Comparison of ENCODE assay signal across 13 cellular contexts in genomic region chr3:179829391-179829790, GRCh38.
A peak's percentile ranks its signal among the peaks of the same experiment; 100 is the strongest.
DNase-seq lines count a peak whose midpoint lies in the region; ATAC-seq and TF ChIP-seq lines count a peak whose summit lies in the region.
"Had no signal": no experiment of that assay in that cellular context is flagged by ENCODE, and none has a peak within 500 bp of the region (broad histone marks: within the 10 kb centered on the region; RNA-seq: fewer than 3 reads in every experiment).

No MANE protein-coding gene starts in this region.

- peak; percentile 70 for ATAC-seq in GM23338
- no peak for ATAC-seq in HG02642 (IDR thresholded peaks at IDR 0.05; ENCODE audit: poor library complexity, unreplicated experiment)

- H3K9me3 Mint-ChIP-seq in GM23338 (no peaks in the 10 kb centered on the region), neural progenitor cell (no peaks in the 10 kb centered on the region)
- no peaks in the 10 kb centered on the region for H3K9me3 Mint-ChIP-seq in T-helper 2 cell treated with Interferon-gamma antibody and Interleukin-4, amounts not matched to agents 5 μg/mL and 100 μg/mL, for 36 hours
- H3K9me3 Mint-ChIP-seq: IgD-negative memory B cell had no signal

- H3K27ac ChIP-seq in GM23338 (ENCODE audit: low read depth) = no peak overlapping the region
- H3K27ac ChIP-seq in dorsolateral prefrontal cortex = peak overlapping the region in 30 of 59 donors; percentile 1 to 65 (median 26)
- H3K27ac ChIP-seq in neural progenitor cell = no peak overlapping the region
- H3K27ac ChIP-seq: C4-2B, PC-9 had no signal

- H3K36me3 ChIP-seq in GM23338 (ENCODE audit: insufficient read depth) (no peaks in the 10 kb centered on the region), NT2/D1 (ENCODE audit: insufficient read depth, insufficient read length, low read length) (no peaks in the 10 kb centered on the region), neural progenitor cell (no peaks in the 10 kb centered on the region)

- H3K27me3 Mint-ChIP-seq in GM23338 (ENCODE audit: insufficient read depth, low read depth, poor library complexity) (peaks cover 3% of the 10 kb centered on the region), neural progenitor cell (ENCODE audit: insufficient read depth, low read depth) (peaks cover 6% of the 10 kb centered on the region)
- peaks cover 13% of the 10 kb centered on the region for H3K27me3 Mint-ChIP-seq in T-helper 2 cell treated with Interferon-gamma antibody and Interleukin-4, amounts not matched to agents 5 μg/mL and 100 μg/mL, for 36 hours (ENCODE audit: low read depth)
- H3K27me3 Mint-ChIP-seq: IgD-negative memory B cell had no signal

- no peaks in the 10 kb centered on the region for H3K79me2 ChIP-seq in GM23338 (replicated peaks; ENCODE audit: insufficient read depth)
- H3K79me2 ChIP-seq in neural progenitor cell (ENCODE audit: low read depth) = no peaks in the 10 kb centered on the region

- H3K27me3 ChIP-seq in GM23338 (ENCODE audit: insufficient read depth) = no peaks in the 10 kb centered on the region
- no peaks in the 10 kb centered on the region for H3K27me3 ChIP-seq in NT2/D1 (ENCODE audit: insufficient read depth, insufficient read length)
- no peaks in the 10 kb centered on the region for H3K27me3 ChIP-seq in dorsolateral prefrontal cortex
- H3K27me3 ChIP-seq in neural progenitor cell = no peaks in the 10 kb centered on the region

- H3K9me3 ChIP-seq in NT2/D1 (ENCODE audit: insufficient read depth, low read length) = no peaks in the 10 kb centered on the region
- H3K9me3 ChIP-seq in neural progenitor cell (ENCODE audit: low read depth) = no peaks in the 10 kb centered on the region

- H2AFZ ChIP-seq in GM23338 (no peak overlapping the region), neural progenitor cell (replicated peaks) (no peak overlapping the region)
- H2AFZ ChIP-seq: PC-9 had no signal

- H3F3A ChIP-seq in GM23338 (replicated peaks; ENCODE audit: low read depth) = no peaks in the 10 kb centered on the region
- H3F3A ChIP-seq in neural progenitor cell (ENCODE audit: low read depth) = no peaks in the 10 kb centered on the region

- H3K9ac ChIP-seq in NT2/D1 (ENCODE audit: insufficient read length, low read depth) = no peak overlapping the region
- no peak overlapping the region for H3K9ac ChIP-seq in neural progenitor cell

- no peak overlapping the region for H3K27ac Mint-ChIP-seq in GM23338
- no peak overlapping the region for H3K27ac Mint-ChIP-seq in neural progenitor cell
- no peak overlapping the region for H3K27ac Mint-ChIP-seq in T-helper 2 cell treated with Interferon-gamma antibody and Interleukin-4, amounts not matched to agents 5 μg/mL and 100 μg/mL, for 36 hours
- H3K27ac Mint-ChIP-seq: IgD-negative memory B cell had no signal

- TF ChIP-seq CTCF in GM23338 (conservative IDR thresholded peaks at IDR 0.05; ENCODE audit: low read depth in 2 of 2) (peak; percentile 19 to 42; a peak in 2 of 4 replicates), dorsolateral prefrontal cortex (IDR thresholded peaks at IDR 0.05 in 54 of 56, conservative IDR thresholded peaks at IDR 0.05 in 2 of 56; ENCODE audit: low read depth in 1 of 56, partially characterized antibody in 56 of 56) (no peak), neural progenitor cell (IDR thresholded peaks at IDR 0.05) (peak; percentile 20)

- peaks cover 27% of the 10 kb centered on the region for H3K4me1 Mint-ChIP-seq in GM23338
- peaks cover 2% of the 10 kb centered on the region for H3K4me1 Mint-ChIP-seq in neural progenitor cell
- H3K4me1 Mint-ChIP-seq in T-helper 2 cell treated with Interferon-gamma antibody and Interleukin-4, amounts not matched to agents 5 μg/mL and 100 μg/mL, for 36 hours (ENCODE audit: low read depth) = no peaks in the 10 kb centered on the region
- H3K4me1 Mint-ChIP-seq: IgD-negative memory B cell had no signal

- H3K4me3 ChIP-seq in GM23338 (no peak overlapping the region), NT2/D1 (ENCODE audit: insufficient read length, low read depth) (no peak overlapping the region), dorsolateral prefrontal cortex (no peak overlapping the region), neural progenitor cell (no peak overlapping the region)
- H3K4me3 ChIP-seq: PC-9 had no signal

- no peaks in the 10 kb centered on the region for H3K36me3 Mint-ChIP-seq in GM23338 (ENCODE audit: low read depth)
- H3K36me3 Mint-ChIP-seq in neural progenitor cell = no peaks in the 10 kb centered on the region
- no peaks in the 10 kb centered on the region for H3K36me3 Mint-ChIP-seq in T-helper 2 cell treated with Interferon-gamma antibody and Interleukin-4, amounts not matched to agents 5 μg/mL and 100 μg/mL, for 36 hours (ENCODE audit: low read depth)
- H3K36me3 Mint-ChIP-seq: IgD-negative memory B cell had no signal

- intact Hi-C loops in dorsolateral prefrontal cortex (cut with DNase I) = no loop called here
- intact Hi-C loops in cardiac septum (cut with DNase I) = no loop called here

- H3K9me2 ChIP-seq in GM23338 (ENCODE audit: insufficient read depth) = peaks cover 14% of the 10 kb centered on the region; the same call in 1 of the 2 replicates

- peak; percentile 45 for DNase-seq in GM23338 (ENCODE audit: low spot score)
- peak; percentile 16 for DNase-seq in NT2/D1 (ENCODE audit: low read depth, low spot score)
- no peak for DNase-seq in dorsolateral prefrontal cortex
- DNase-seq in neural progenitor cell (ENCODE audit: low spot score) = peak; percentile 34
- DNase-seq in cardiac septum (ENCODE audit: low spot score) = no peak
- no peak for DNase-seq in T-helper 2 cell treated with Interferon-gamma antibody and Interleukin-4, amounts not matched to agents 5 μg/mL and 100 μg/mL, for 36 hours (ENCODE audit: low spot score)
- DNase-seq: NCI-H1417, NCI-H1930, NCI-H526 treated with DMSO at 0.1 percent for 48 hours, PC-9 had no signal

- H3K4me1 ChIP-seq in GM23338 (ENCODE audit: insufficient read depth) (peaks cover 12% of the 10 kb centered on the region), NT2/D1 (ENCODE audit: insufficient read depth, insufficient read length) (no peaks in the 10 kb centered on the region), neural progenitor cell (no peaks in the 10 kb centered on the region)

- H3K4me2 ChIP-seq in GM23338 (no peak overlapping the region), neural progenitor cell (no peak overlapping the region)
- H3K4me2 ChIP-seq: PC-9 had no signal

- H3K4me3 Mint-ChIP-seq in GM23338 = no peak overlapping the region
- H3K4me3 Mint-ChIP-seq in neural progenitor cell = no peak overlapping the region
- H3K4me3 Mint-ChIP-seq in T-helper 2 cell treated with Interferon-gamma antibody and Interleukin-4, amounts not matched to agents 5 μg/mL and 100 μg/mL, for 36 hours = no peak overlapping the region
- H3K4me3 Mint-ChIP-seq: IgD-negative memory B cell had no signal

- no peaks in the 10 kb centered on the region for H4K20me1 ChIP-seq in GM23338 (replicated peaks; ENCODE audit: insufficient read depth)
- no peaks in the 10 kb centered on the region for H4K20me1 ChIP-seq in neural progenitor cell (ENCODE audit: low read depth)

TF ChIP-seq in GM23338, 12 proteins besides CTCF, POLR2A, EP300 and RAD21 (continues in another document):
- TF ChIP-seq ETS1 (IDR thresholded peaks at IDR 0.05) = no peak

Comparison
In these comparisons a context has a peak if more than half of its experiments do, and no peak if none do; other contexts are left out.
1. DNase-seq: peak in GM23338 (single experiment), NT2/D1 (single experiment) and neural progenitor cell (single experiment); none in dorsolateral prefrontal cortex (0 of 10), cardiac septum (single experiment) and T-helper 2 cell treated with Interferon-gamma antibody and Interleukin-4, amounts not matched to agents 5 μg/mL and 100 μg/mL, for 36 hours (single experiment).
2. H3K27ac ChIP-seq: peak in dorsolateral prefrontal cortex (30 of 59); none in GM23338 (single experiment) and neural progenitor cell (single experiment).
3. CTCF ChIP-seq: peak in GM23338 (2 of 2) and neural progenitor cell (single experiment); none in dorsolateral prefrontal cortex (0 of 56).